8 cellular contexts compared by ENCODE assay signal in genomic region chr15:72685925-72686794, GRCh38. TPM values are rescaled to one million over a fixed set of nuclear protein-coding genes. Genes with fewer than 3 reads are reported as not detected.
DNase-seq lines count a peak whose midpoint lies in the region; ATAC-seq and TF ChIP-seq lines count a peak whose summit lies in the region.

A gene with protein sequence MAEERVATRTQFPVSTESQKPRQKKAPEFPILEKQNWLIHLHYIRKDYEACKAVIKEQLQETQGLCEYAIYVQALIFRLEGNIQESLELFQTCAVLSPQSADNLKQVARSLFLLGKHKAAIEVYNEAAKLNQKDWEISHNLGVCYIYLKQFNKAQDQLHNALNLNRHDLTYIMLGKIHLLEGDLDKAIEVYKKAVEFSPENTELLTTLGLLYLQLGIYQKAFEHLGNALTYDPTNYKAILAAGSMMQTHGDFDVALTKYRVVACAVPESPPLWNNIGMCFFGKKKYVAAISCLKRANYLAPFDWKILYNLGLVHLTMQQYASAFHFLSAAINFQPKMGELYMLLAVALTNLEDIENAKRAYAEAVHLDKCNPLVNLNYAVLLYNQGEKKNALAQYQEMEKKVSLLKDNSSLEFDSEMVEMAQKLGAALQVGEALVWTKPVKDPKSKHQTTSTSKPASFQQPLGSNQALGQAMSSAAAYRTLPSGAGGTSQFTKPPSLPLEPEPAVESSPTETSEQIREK (plus strand): TSS chr15:72686207. CDS start chr15:72686228, 21 bp downstream.
Gene HIGD2B (minus strand): TSS chr15:72686182. CDS start chr15:72676374, 9,808 bp downstream.

- peaks cover 16% of the 10 kb centered on the region for H3K4me1 Mint-ChIP-seq in activated CD8-positive, alpha-beta T cell treated with anti-CD3 and anti-CD28 coated beads for 36 hours (ENCODE audit: low read depth)
- peaks cover 15% of the 10 kb centered on the region for H3K4me1 Mint-ChIP-seq in endothelial cell (ENCODE audit: unreplicated experiment)

- CTCF ChIA-PET in BJ (lab: Yijun Ruan, JAX): interaction anchor here (0.7 to 1.7 kb wide), 7 partner anchors 11 to 370 kb away, joined by 3 to 4 read pairs (median 3); no protein-coding TSS in a partner anchor
- CTCF ChIA-PET in activated CD8-positive, alpha-beta T cell treated with anti-CD3 and anti-CD28 coated beads for 36 hours (lab: Charles Lee): interaction anchor here (0.6 to 2.0 kb wide), 6 partner anchors 13 to 203 kb away, joined by 3 to 11 read pairs (median 3); no protein-coding TSS in a partner anchor

- H3K27ac Mint-ChIP-seq in activated CD8-positive, alpha-beta T cell treated with anti-CD3 and anti-CD28 coated beads for 36 hours: peak within 1 kb of the TSS; percentile 91
- H3K27ac Mint-ChIP-seq in endothelial cell (ENCODE audit: unreplicated experiment): peak within 1 kb of the TSS; percentile 100

- ATAC-seq in GM19467 (IDR thresholded peaks at IDR 0.05; ENCODE audit: unreplicated experiment): peak; percentile 93
- ATAC-seq in activated CD8-positive, alpha-beta T cell treated with anti-CD3 and anti-CD28 coated beads for 36 hours: peak; percentile 97

- H3K4me3 ChIP-seq in BJ (ENCODE audit: low read depth, low read length) (peak within 1 kb of the TSS; percentile 59), mononuclear cell (ENCODE audit: low read length) (peak within 1 kb of the TSS; percentile 74)

- peak within 1 kb of the TSS; percentile 95 for H3K4me3 Mint-ChIP-seq in activated CD8-positive, alpha-beta T cell treated with anti-CD3 and anti-CD28 coated beads for 36 hours
- peak within 1 kb of the TSS; percentile 99 for H3K4me3 Mint-ChIP-seq in endothelial cell (ENCODE audit: unreplicated experiment)

- no peaks in the 10 kb centered on the region for H3K36me3 Mint-ChIP-seq in activated CD8-positive, alpha-beta T cell treated with anti-CD3 and anti-CD28 coated beads for 36 hours (ENCODE audit: low read depth)
- no peaks in the 10 kb centered on the region for H3K36me3 Mint-ChIP-seq in endothelial cell (ENCODE audit: low read depth, unreplicated experiment)

- TF ChIP-seq CTCF in BJ (IDR thresholded peaks at IDR 0.05; ENCODE audit: insufficient read depth, low read depth, low read length) (no peak), endothelial cell (IDR thresholded peaks at IDR 0.05; ENCODE audit: unreplicated experiment) (no peak)
- TF ChIP-seq CTCF in activated CD8-positive, alpha-beta T cell treated with anti-CD3 and anti-CD28 coated beads for 36 hours (IDR thresholded peaks at IDR 0.05): no peak

- peaks cover 16% of the 10 kb centered on the region for H3K4me1 ChIP-seq in mononuclear cell (ENCODE audit: insufficient read depth, low read length)

- POLR2A ChIA-PET in BJ (lab: Charles Lee): interaction anchor here (0.6 to 0.9 kb wide), 2 partner anchors 16 to 22 kb away, joined by 3 to 5 read pairs; no protein-coding TSS in a partner anchor
- POLR2A ChIA-PET in activated CD8-positive, alpha-beta T cell treated with anti-CD3 and anti-CD28 coated beads for 36 hours (lab: Charles Lee): interaction anchor here (1.0 to 2.1 kb wide), 6 partner anchors 9 to 310 kb away, joined by 3 to 6 read pairs (median 4); partner anchors contain the start of genes ADPGK and HEXA

- no peaks in the 10 kb centered on the region for H3K27me3 ChIP-seq in BJ (ENCODE audit: control insufficient read depth, insufficient read depth, low read length)
- H3K27me3 ChIP-seq in mononuclear cell (ENCODE audit: insufficient read depth, low read length): no peaks in the 10 kb centered on the region

- H3K27me3 Mint-ChIP-seq in activated CD8-positive, alpha-beta T cell treated with anti-CD3 and anti-CD28 coated beads for 36 hours: no peaks in the 10 kb centered on the region
- peaks cover 3% of the 10 kb centered on the region for H3K27me3 Mint-ChIP-seq in endothelial cell (ENCODE audit: unreplicated experiment)

- no peaks in the 10 kb centered on the region for H3K36me3 ChIP-seq in BJ (ENCODE audit: control insufficient read depth, insufficient read depth, low read length)

- no peaks in the 10 kb centered on the region for H3K9me3 ChIP-seq in mononuclear cell (ENCODE audit: low read depth, low read length)

- peak; percentile 49 for DNase-seq in BJ (ENCODE audit: low read depth)
- DNase-seq in HPDE6-E6E7 (ENCODE audit: extremely low spot score): peak; percentile 83
- DNase-seq in activated CD8-positive, alpha-beta T cell treated with anti-CD3 and anti-CD28 coated beads for 36 hours: peak; percentile 94
- DNase-seq in endothelial cell (ENCODE audit: low spot score): peak; percentile 90
- DNase-seq in stimulated activated CD8-positive, alpha-beta memory T cell treated with anti-CD3 and anti-CD28 coated beads, Interleukin-4, amount 100 ng/mL, for 4 hours (ENCODE audit: low read depth in 2 of 2, low spot score in 1 of 2): peak; percentile 65 to 73
- DNase-seq in NK-92 (lab: John Stamatoyannopoulos, UW; ENCODE audit: unreplicated experiment): no peak

- no peaks in the 10 kb centered on the region for H3K9me3 Mint-ChIP-seq in activated CD8-positive, alpha-beta T cell treated with anti-CD3 and anti-CD28 coated beads for 36 hours
- no peaks in the 10 kb centered on the region for H3K9me3 Mint-ChIP-seq in endothelial cell (ENCODE audit: unreplicated experiment)

- intact Hi-C loops in activated CD8-positive, alpha-beta T cell treated with anti-CD3 and anti-CD28 coated beads for 36 hours (cut with micrococcal nuclease): no loop called here

RNA-seq across cellular contexts. Expression of the first gene that starts in this region (rescaled TPM):
- 22.2 and 24.9 TPM in 2 replicates for polyA plus RNA-seq in BJ (2011; rRNA removed)
- polyA minus RNA-seq in BJ (2011; rRNA and poly(A)+ RNA removed): 10.4 and 12.3 TPM in 2 replicates
- 10 to 100 TPM; 10.8 to 11.4 TPM for total RNA-seq in activated CD8-positive, alpha-beta T cell treated with anti-CD3 and anti-CD28 coated beads for 36 hours
- total RNA-seq in endothelial cell (ENCODE audit: unreplicated experiment): 17.0 TPM
- 6.4 TPM for total RNA-seq in mononuclear cell

RNA-seq across cellular contexts. Expression of gene HIGD2B, which starts in this region (rescaled TPM):
- polyA plus RNA-seq in BJ (2011; rRNA removed): not detected in 2 replicates
- polyA minus RNA-seq in BJ (2011; rRNA and poly(A)+ RNA removed): not detected in 2 replicates
- under 1 TPM; 0.27 to 0.32 TPM for total RNA-seq in activated CD8-positive, alpha-beta T cell treated with anti-CD3 and anti-CD28 coated beads for 36 hours
- total RNA-seq in endothelial cell (ENCODE audit: unreplicated experiment) (not detected), mononuclear cell (0.63 TPM)
